1 cellular context compared by ENCODE assay signal in the genomic region with DNA sequence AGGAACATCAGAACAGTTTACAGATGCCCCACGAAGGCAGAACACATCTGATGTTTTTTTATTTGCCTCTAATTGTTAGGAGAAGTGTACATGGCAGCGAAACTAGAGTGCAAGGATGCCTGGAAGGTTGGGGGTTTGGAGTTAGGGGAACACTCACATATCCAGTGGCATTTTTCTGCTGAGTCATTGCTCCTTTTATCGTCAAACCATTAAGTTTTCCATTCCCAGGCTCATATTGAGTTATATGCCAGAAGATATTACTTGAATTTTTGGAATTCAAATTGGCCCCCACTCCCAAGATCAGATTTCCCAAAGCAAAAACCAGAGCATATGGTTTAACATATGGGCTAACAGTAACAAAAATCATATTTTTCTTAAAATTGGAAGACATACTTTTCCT.
TF ChIP-seq lines count a peak whose summit lies in the region.

No MANE protein-coding gene starts in this region.

TF ChIP-seq in HCT116, 20 proteins besides CTCF, POLR2A, EP300 and RAD21 (continued from another document):
- TF ChIP-seq, protein P1, sequence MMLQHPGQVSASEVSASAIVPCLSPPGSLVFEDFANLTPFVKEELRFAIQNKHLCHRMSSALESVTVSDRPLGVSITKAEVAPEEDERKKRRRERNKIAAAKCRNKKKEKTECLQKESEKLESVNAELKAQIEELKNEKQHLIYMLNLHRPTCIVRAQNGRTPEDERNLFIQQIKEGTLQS (IDR thresholded peaks at IDR 0.05): no peak
- TF ChIP-seq CEBPB (IDR thresholded peaks at IDR 0.05; ENCODE audit: low read depth) (no peak), ZFX (IDR thresholded peaks at IDR 0.05) (no peak), FOSL1 (IDR thresholded peaks at IDR 0.05; ENCODE audit: low read depth) (no peak), ZNF274 (IDR thresholded peaks at IDR 0.05; ENCODE audit: low read depth, low read length) (no peak), MAX (IDR thresholded peaks at IDR 0.05) (no peak), EGR1 (IDR thresholded peaks at IDR 0.05; ENCODE audit: low read depth) (no peak), JUND (IDR thresholded peaks at IDR 0.05) (no peak)
- TF ChIP-seq, protein P2, sequence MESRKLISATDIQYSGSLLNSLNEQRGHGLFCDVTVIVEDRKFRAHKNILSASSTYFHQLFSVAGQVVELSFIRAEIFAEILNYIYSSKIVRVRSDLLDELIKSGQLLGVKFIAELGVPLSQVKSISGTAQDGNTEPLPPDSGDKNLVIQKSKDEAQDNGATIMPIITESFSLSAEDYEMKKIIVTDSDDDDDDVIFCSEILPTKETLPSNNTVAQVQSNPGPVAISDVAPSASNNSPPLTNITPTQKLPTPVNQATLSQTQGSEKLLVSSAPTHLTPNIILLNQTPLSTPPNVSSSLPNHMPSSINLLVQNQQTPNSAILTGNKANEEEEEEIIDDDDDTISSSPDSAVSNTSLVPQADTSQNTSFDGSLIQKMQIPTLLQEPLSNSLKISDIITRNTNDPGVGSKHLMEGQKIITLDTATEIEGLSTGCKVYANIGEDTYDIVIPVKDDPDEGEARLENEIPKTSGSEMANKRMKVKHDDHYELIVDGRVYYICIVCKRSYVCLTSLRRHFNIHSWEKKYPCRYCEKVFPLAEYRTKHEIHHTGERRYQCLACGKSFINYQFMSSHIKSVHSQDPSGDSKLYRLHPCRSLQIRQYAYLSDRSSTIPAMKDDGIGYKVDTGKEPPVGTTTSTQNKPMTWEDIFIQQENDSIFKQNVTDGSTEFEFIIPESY (IDR thresholded peaks at IDR 0.05; ENCODE audit: extremely low read depth, insufficient replicate concordance, low read length): no peak
